In genomic region chr18:79472946-79473345, GRCh38 we compare ENCODE assay signal across 18 cellular contexts.
A peak's percentile ranks its signal among the peaks of the same experiment; 100 is the strongest.
DNase-seq lines count a peak whose midpoint lies in the region; ATAC-seq lines count a peak whose summit lies in the region.
"Had no signal": no experiment of that assay in that cellular context is flagged by ENCODE, and none has a peak within 500 bp of the region (broad histone marks: within the 10 kb centered on the region; RNA-seq: fewer than 3 reads in every experiment).

No MANE protein-coding gene starts in this region.

- H3K9me3 Mint-ChIP-seq in activated T-cell treated with anti-CD3 and anti-CD28 coated beads, Interleukin-2, amount 50 U/mL, for 24 hours = no peaks in the 10 kb centered on the region
- H3K9me3 Mint-ChIP-seq in activated T-cell treated with anti-CD3 and anti-CD28 coated beads, Interleukin-2, amount 50 U/mL, for 72 hours = no peaks in the 10 kb centered on the region
- H3K9me3 Mint-ChIP-seq in IgD-negative memory B cell (no peaks in the 10 kb centered on the region), naive B cell (no peaks in the 10 kb centered on the region)
- H3K9me3 Mint-ChIP-seq in stimulated activated naive CD8-positive, alpha-beta T cell treated with anti-CD3 and anti-CD28 coated beads, Interleukin-15, amount 100 ng/mL, for 72 hours = peaks cover 0 to 7% of the 10 kb centered on the region in 2 donors
- H3K9me3 Mint-ChIP-seq: H9 had no signal

- H3K4me3 Mint-ChIP-seq in activated T-cell treated with anti-CD3 and anti-CD28 coated beads, Interleukin-2, amount 50 U/mL, for 24 hours = no peak overlapping the region
- H3K4me3 Mint-ChIP-seq in activated T-cell treated with anti-CD3 and anti-CD28 coated beads, Interleukin-2, amount 50 U/mL, for 72 hours = no peak overlapping the region
- H3K4me3 Mint-ChIP-seq in IgD-negative memory B cell (no peak overlapping the region), naive B cell (no peak overlapping the region)
- H3K4me3 Mint-ChIP-seq in stimulated activated naive CD8-positive, alpha-beta T cell treated with anti-CD3 and anti-CD28 coated beads, Interleukin-15, amount 100 ng/mL, for 72 hours = no peak overlapping the region
- H3K4me3 Mint-ChIP-seq: CD4-positive, alpha-beta memory T cell; H9 had no signal

- H3K27me3 Mint-ChIP-seq in activated T-cell treated with anti-CD3 and anti-CD28 coated beads, Interleukin-2, amount 50 U/mL, for 24 hours = no peaks in the 10 kb centered on the region
- no peaks in the 10 kb centered on the region for H3K27me3 Mint-ChIP-seq in activated T-cell treated with anti-CD3 and anti-CD28 coated beads, Interleukin-2, amount 50 U/mL, for 72 hours (ENCODE audit: low read depth)
- no peaks in the 10 kb centered on the region for H3K27me3 Mint-ChIP-seq in IgD-negative memory B cell
- no peaks in the 10 kb centered on the region for H3K27me3 Mint-ChIP-seq in naive B cell
- H3K27me3 Mint-ChIP-seq in stimulated activated naive CD8-positive, alpha-beta T cell treated with anti-CD3 and anti-CD28 coated beads, Interleukin-15, amount 100 ng/mL, for 72 hours = no peaks in the 10 kb centered on the region
- H3K27me3 Mint-ChIP-seq: CD4-positive, alpha-beta memory T cell had no signal

- ATAC-seq in activated T-cell treated with anti-CD3 and anti-CD28 coated beads, Interleukin-2, amount 50 U/mL, for 72 hours (replicated peaks in 1 of 2) = no peak
- no peak for ATAC-seq in naive B cell (ENCODE audit: low read depth in 2 of 2)
- ATAC-seq in stimulated activated naive CD8-positive, alpha-beta T cell treated with anti-CD3 and anti-CD28 coated beads, Interleukin-15, amount 100 ng/mL, for 72 hours = no peak
- no peak for ATAC-seq in HG02981 (IDR thresholded peaks at IDR 0.05; ENCODE audit: unreplicated experiment)
- ATAC-seq: HepG2 had no signal

- peak overlapping the region; percentile 63 for H3K27ac Mint-ChIP-seq in activated T-cell treated with anti-CD3 and anti-CD28 coated beads, Interleukin-2, amount 50 U/mL, for 24 hours
- H3K27ac Mint-ChIP-seq in activated T-cell treated with anti-CD3 and anti-CD28 coated beads, Interleukin-2, amount 50 U/mL, for 72 hours = no peak overlapping the region
- H3K27ac Mint-ChIP-seq in IgD-negative memory B cell = peak overlapping the region in 2 of 3 donors; percentile 16 to 65
- H3K27ac Mint-ChIP-seq in naive B cell = peak overlapping the region in 5 of 6 donors; percentile 56 to 97 (median 88)
- H3K27ac Mint-ChIP-seq in stimulated activated naive CD8-positive, alpha-beta T cell treated with anti-CD3 and anti-CD28 coated beads, Interleukin-15, amount 100 ng/mL, for 72 hours = peak overlapping the region; percentile 19 to 90
- H3K27ac Mint-ChIP-seq: H9 had no signal

- H3K36me3 Mint-ChIP-seq in activated T-cell treated with anti-CD3 and anti-CD28 coated beads, Interleukin-2, amount 50 U/mL, for 24 hours (ENCODE audit: low read depth) = peaks cover 68% of the 10 kb centered on the region
- H3K36me3 Mint-ChIP-seq in activated T-cell treated with anti-CD3 and anti-CD28 coated beads, Interleukin-2, amount 50 U/mL, for 72 hours (ENCODE audit: insufficient read depth in 2 of 2) = peaks cover 1 to 17% of the 10 kb centered on the region in 2 donors
- peaks cover 2% of the 10 kb centered on the region for H3K36me3 Mint-ChIP-seq in IgD-negative memory B cell
- peaks cover 0 to 4% of the 10 kb centered on the region in 2 donors for H3K36me3 Mint-ChIP-seq in naive B cell

- no peak for DNase-seq in activated T-cell treated with anti-CD3 and anti-CD28 coated beads, Interleukin-2, amount 50 U/mL, for 24 hours
- DNase-seq in activated T-cell treated with anti-CD3 and anti-CD28 coated beads, Interleukin-2, amount 50 U/mL, for 72 hours = no peak
- DNase-seq in naive B cell = no peak
- DNase-seq in stimulated activated naive CD8-positive, alpha-beta T cell treated with anti-CD3 and anti-CD28 coated beads, Interleukin-15, amount 100 ng/mL, for 72 hours = no peak
- no peak for DNase-seq in stimulated activated CD4-positive, alpha-beta T cell treated with anti-CD3 and anti-CD28 coated beads, Interleukin-12 subunit alpha, Interleukin-12 subunit beta, amount 100 ng/mL, for 4 hours
- DNase-seq in NCI-H345 (lab: John Stamatoyannopoulos, UW) = no peak
- DNase-seq: AML-193; C1 segment of cervical spinal cord; CD4-positive, alpha-beta memory T cell; COR-L47; DMS153; DMS79 treated with DMSO at 0.1 percent for 48 hours; EL; GOT3; H9 had no signal

- peaks cover 13% of the 10 kb centered on the region for H3K4me1 Mint-ChIP-seq in activated T-cell treated with anti-CD3 and anti-CD28 coated beads, Interleukin-2, amount 50 U/mL, for 24 hours (ENCODE audit: low read depth)
- peaks cover 10% of the 10 kb centered on the region for H3K4me1 Mint-ChIP-seq in activated T-cell treated with anti-CD3 and anti-CD28 coated beads, Interleukin-2, amount 50 U/mL, for 72 hours (ENCODE audit: low read depth)
- peaks cover 2 to 7% (median 5%) of the 10 kb centered on the region in 3 donors for H3K4me1 Mint-ChIP-seq in IgD-negative memory B cell
- peaks cover 5 to 8% (median 7%) of the 10 kb centered on the region in 3 donors for H3K4me1 Mint-ChIP-seq in naive B cell
- H3K4me1 Mint-ChIP-seq in stimulated activated naive CD8-positive, alpha-beta T cell treated with anti-CD3 and anti-CD28 coated beads, Interleukin-15, amount 100 ng/mL, for 72 hours = peaks cover 37% of the 10 kb centered on the region
